Comparison of ENCODE assay signal across 7 cellular contexts in genomic region chr2:238202326-238203103, GRCh38. TPM values are rescaled to one million over a fixed set of nuclear protein-coding genes. Genes with fewer than 3 reads are reported as not detected.
DNase-seq lines count a peak whose midpoint lies in the region; ATAC-seq and TF ChIP-seq lines count a peak whose summit lies in the region.

No MANE protein-coding gene starts in this region.

- no peak for ATAC-seq in HG02885 (IDR thresholded peaks at IDR 0.05; ENCODE audit: poor library complexity, unreplicated experiment)

- in situ Hi-C loops in G401 (cut with HindIII; ENCODE audit: low sequenced_read_pairs) = no loop called here

- peaks cover 2 to 24% (median 18%) of the 10 kb centered on the region in 3 donors for H3K27me3 Mint-ChIP-seq in immature natural killer cell (ENCODE audit: low read depth in 3 of 3)

- no peak for TF ChIP-seq CTCF in GM12865 (IDR thresholded peaks at IDR 0.05; ENCODE audit: insufficient read depth, low read depth, low read length, missing control alignments)
- no peak for TF ChIP-seq CTCF in stomach (IDR thresholded peaks at IDR 0.05)

- no peak for TF ChIP-seq EP300 in stomach (IDR thresholded peaks at IDR 0.05)

- H3K27me3 ChIP-seq in Karpas-422 (ENCODE audit: low read length) = no peaks in the 10 kb centered on the region
- no peaks in the 10 kb centered on the region for H3K27me3 ChIP-seq in stomach

- WGBS in adipose tissue, 3 donors = 6 to 10% (median 9%) methylated on average over 30 of the region's 30 CpGs
- WGBS in stomach, 5 donors = 5 to 8% (median 6%) methylated on average over 30 of the region's 30 CpGs

- H3K9me2 ChIP-seq in Karpas-422 (replicated peaks; ENCODE audit: insufficient read depth, low read length) = no peaks in the 10 kb centered on the region

- H3K9me3 Mint-ChIP-seq in immature natural killer cell = no peaks in the 10 kb centered on the region

- H3K36me3 ChIP-seq in Karpas-422 (ENCODE audit: insufficient read depth, low read length) (no peaks in the 10 kb centered on the region), stomach (no peaks in the 10 kb centered on the region)

- intact Hi-C loops in stomach (cut with DNase I; ENCODE audit: low total_unique reads) = no loop called here

- H3K4me1 ChIP-seq in Karpas-422 (ENCODE audit: low read length) (peaks cover 28% of the 10 kb centered on the region), stomach (peaks cover 19 to 56% (median 43%) of the 10 kb centered on the region in 4 donors)

- peak; percentile 26 for DNase-seq in GM12865 (ENCODE audit: low read depth)
- DNase-seq in Karpas-422 = peak; percentile 65
- DNase-seq in immature natural killer cell = peak in 1 of 3 donors; percentile 25
- no peak for DNase-seq in stomach
- DNase-seq in G401 (ENCODE audit: low spot score) = no peak

- TF ChIP-seq POLR2A in stomach (IDR thresholded peaks at IDR 0.05) = no peak

- peak overlapping the region; percentile 85 to 94 (median 90) for H3K27ac Mint-ChIP-seq in immature natural killer cell

- H3K36me3 Mint-ChIP-seq in immature natural killer cell = no peaks in the 10 kb centered on the region

- H3K4me3 Mint-ChIP-seq in immature natural killer cell = peak overlapping the region; percentile 85 to 91 (median 90)

- H3K9ac ChIP-seq in Karpas-422 (ENCODE audit: low read length) = peak overlapping the region; percentile 77

- peak overlapping the region; percentile 85 for H3K4me2 ChIP-seq in Karpas-422 (ENCODE audit: low read depth, low read length, poor library complexity, severe bottlenecking)

- H3K9me3 ChIP-seq in Karpas-422 (ENCODE audit: low read length) (no peaks in the 10 kb centered on the region), stomach (no peaks in the 10 kb centered on the region)

- peak overlapping the region; percentile 63 for H3K27ac ChIP-seq in Karpas-422 (ENCODE audit: low read length)
- peak overlapping the region; percentile 78 for H3K27ac ChIP-seq in adipose tissue (ENCODE audit: low read depth, low read length)
- H3K27ac ChIP-seq in stomach = peak overlapping the region; percentile 81 to 99 (median 94)

- H2AFZ ChIP-seq in Karpas-422 (ENCODE audit: low read length) = no peak overlapping the region; the same call in 1 of the 2 replicates

- H3K79me2 ChIP-seq in Karpas-422 (ENCODE audit: low read length) = peaks cover 56% of the 10 kb centered on the region

- H3K4me1 Mint-ChIP-seq in immature natural killer cell = peaks cover 61 to 63% of the 10 kb centered on the region in 2 donors

- peaks cover 26% of the 10 kb centered on the region for H4K20me1 ChIP-seq in Karpas-422 (ENCODE audit: insufficient read depth, low read depth, low read length)

- peak overlapping the region; percentile 82 for H3K4me3 ChIP-seq in GM12865 (ENCODE audit: low read depth, low read length)
- peak overlapping the region; percentile 84 for H3K4me3 ChIP-seq in Karpas-422 (ENCODE audit: low read length)
- peak overlapping the region; percentile 62 to 89 (median 76) for H3K4me3 ChIP-seq in stomach

RNA-seq across cellular contexts. Expression of gene ILKAP, which starts 1.0 kb away (rescaled TPM):
- 36.8 and 50.7 TPM in 2 replicates for total RNA-seq in Karpas-422 (2014; rRNA removed; shearing (Covaris generic); ENCODE audit: low replicate concordance)
- polyA plus RNA-seq in adipose tissue = 10 to 100 TPM; 25.7 to 39.0 (median 30.7) TPM
- 10 to 100 TPM; 59.2 to 82.8 (median 59.3) TPM for polyA plus RNA-seq in immature natural killer cell
- total RNA-seq in stomach = 10 to 100 TPM; 20.4 to 59.4 (median 33.6) TPM
- polyA plus RNA-seq in stomach = 10 to 100 TPM; 37.1 to 55.1 (median 38.5) TPM
- 65.1 and 71.4 TPM in 2 replicates for total RNA-seq in G401 (2014; rRNA removed; shearing (Covaris generic))

RNA-seq across cellular contexts. Expression of gene HES6, which starts 37.3 kb away (rescaled TPM):
- total RNA-seq in Karpas-422 (2014; rRNA removed; shearing (Covaris generic); ENCODE audit: low replicate concordance) = 3.3 and 25.8 TPM in 2 replicates
- polyA plus RNA-seq in adipose tissue (10 to 100 TPM in 1 of 3 donors, 1 to 10 TPM in 2; 2.9 to 24.4 (median 3.5) TPM), immature natural killer cell (10 to 100 TPM; 27.3 to 36.5 (median 34.5) TPM), stomach (10 to 100 TPM; 10.8 to 20.0 (median 17.0) TPM)
- total RNA-seq in stomach = 100 to 1,000 TPM in 1 of 5 donors, 10 to 100 TPM in 1, 1 to 10 TPM in 2, not detected in 1; 6.7 to 222 (median 45.5) TPM
- total RNA-seq in G401 (2014; rRNA removed; shearing (Covaris generic)) = 56.0 and 67.5 TPM in 2 replicates

RNA-seq across cellular contexts. Expression of gene ERFE, which starts 43.7 kb away (rescaled TPM):
- total RNA-seq in Karpas-422 (2014; rRNA removed; shearing (Covaris generic); ENCODE audit: low replicate concordance) = 2.8 and 4.1 TPM in 2 replicates
- 1 to 10 TPM in 1 of 3 donors, under 1 TPM in 1, not detected in 1; 0.41 to 2.1 TPM for polyA plus RNA-seq in adipose tissue
- 1 to 10 TPM; 4.6 to 6.2 (median 5.7) TPM for polyA plus RNA-seq in immature natural killer cell
- 1 to 10 TPM in 1 of 5 donors, under 1 TPM in 1, not detected in 3; 0.89 to 1.1 TPM for total RNA-seq in stomach
- polyA plus RNA-seq in stomach = under 1 TPM in 2 of 3 donors, not detected in 1; 0.13 to 0.75 TPM
- total RNA-seq in G401 (2014; rRNA removed; shearing (Covaris generic)) = 5.1 and 9.4 TPM in 2 replicates

Comparison
In these comparisons a context has a peak if more than half of its experiments do, and no peak if none do; other contexts are left out.
1. DNase-seq: peak in GM12865 (single experiment) and Karpas-422 (single experiment); none in stomach (single experiment) and G401 (single experiment).
2. Peak in every context shown above with its lines, with median percentiles within 50 percentile points of each other: H3K4me3 ChIP-seq and H3K27ac ChIP-seq.